Comparison of ENCODE assay signal across 6 cellular contexts in the genomic region with DNA sequence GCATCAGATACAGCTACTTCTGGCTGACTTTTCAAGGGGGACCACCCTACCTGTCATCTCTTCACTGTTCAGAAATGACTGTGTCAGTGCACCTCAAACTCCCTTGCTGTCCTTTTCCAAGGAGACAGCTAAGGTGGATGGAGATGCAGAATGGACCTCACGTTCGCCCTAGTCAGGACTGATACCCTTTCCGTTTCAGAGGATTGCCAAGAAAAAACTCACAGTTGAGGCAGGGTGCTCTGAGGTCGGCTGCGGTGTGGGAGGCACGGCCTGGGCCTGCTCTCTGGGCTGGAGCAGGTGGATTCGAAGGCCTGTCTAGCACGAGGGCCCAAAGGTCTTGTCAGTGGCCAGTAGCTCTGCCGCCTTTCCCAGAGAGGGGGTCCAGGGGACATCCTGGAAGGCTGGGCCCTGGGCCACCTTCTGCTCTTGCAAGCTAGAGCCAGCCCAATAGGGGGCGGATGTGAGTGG. TPM values are rescaled to one million over a fixed set of nuclear protein-coding genes. Genes with fewer than 3 reads are reported as not detected.
DNase-seq lines count a peak whose midpoint lies in the region; ATAC-seq and TF ChIP-seq lines count a peak whose summit lies in the region.

No MANE protein-coding gene starts in this region.

- intact Hi-C loops in HCT116 (cut with micrococcal nuclease) = no loop called here

- H3K9me3 ChIP-seq in HCT116 (ENCODE audit: control insufficient read depth in 1 of 2, insufficient read depth in 1 of 2, low read depth in 1 of 2, low read length in 2 of 2) = no peaks in the 10 kb centered on the region
- H3K9me3 ChIP-seq in iPS-18c (ENCODE audit: control insufficient read depth, insufficient read depth, low read length) = no peaks in the 10 kb centered on the region

- peak overlapping the region; percentile 81 for H3K4me2 ChIP-seq in HCT116 (ENCODE audit: low read length)

- peak overlapping the region; percentile 88 for H3K27ac ChIP-seq in HCT116 (ENCODE audit: low read depth, low read length)

- peaks cover 21% of the 10 kb centered on the region for H3K36me3 Mint-ChIP-seq in stimulated activated naive CD8-positive, alpha-beta T cell treated with anti-CD3 and anti-CD28 coated beads, Interleukin-15, Interleukin-2, amounts not matched to agents 100 ng/mL and 50 ng/mL, for 24 hours (ENCODE audit: low read depth)

- H3K4me1 Mint-ChIP-seq in stimulated activated naive CD8-positive, alpha-beta T cell treated with anti-CD3 and anti-CD28 coated beads, Interleukin-15, Interleukin-2, amounts not matched to agents 100 ng/mL and 50 ng/mL, for 24 hours (ENCODE audit: low read depth) = peaks cover 39% of the 10 kb centered on the region

- RAD21 ChIA-PET in HCT116 (lab: Charles Lee; ENCODE audit: low non-redundant PET in 1 of 2, low total read pairs in 2 of 2, uncharacterized antibody in 2 of 2, unreplicated experiment in 2 of 2) = no interaction called here

- peak overlapping the region; percentile 97 for H3K4me3 Mint-ChIP-seq in stimulated activated naive CD8-positive, alpha-beta T cell treated with anti-CD3 and anti-CD28 coated beads, Interleukin-15, Interleukin-2, amounts not matched to agents 100 ng/mL and 50 ng/mL, for 24 hours

- H3K27ac Mint-ChIP-seq in stimulated activated naive CD8-positive, alpha-beta T cell treated with anti-CD3 and anti-CD28 coated beads, Interleukin-15, Interleukin-2, amounts not matched to agents 100 ng/mL and 50 ng/mL, for 24 hours = peak overlapping the region; percentile 89

- CTCF ChIA-PET in HCT116 (lab: Charles Lee) = interaction anchor here (0.9 to 1.6 kb wide), 6 partner anchors 9 to 128 kb away, joined by 3 to 10 read pairs (median 5); a partner anchor contains a TSS

- no peaks in the 10 kb centered on the region for H4K20me1 ChIP-seq in HCT116 (ENCODE audit: insufficient read depth)

- no peaks in the 10 kb centered on the region for H3K27me3 ChIP-seq in HCT116 (ENCODE audit: insufficient read depth, low read length)

- no TSS peak for BruUV-seq in HCT116 (replicated peaks; lab: Mats Ljungman, UMichigan)

- no peak for TF ChIP-seq RAD21 in HCT116 (IDR thresholded peaks at IDR 0.05; ENCODE audit: low read depth)

- peaks cover 34% of the 10 kb centered on the region for H3K79me2 ChIP-seq in HCT116 (ENCODE audit: insufficient read depth, low read length)

- H3K36me3 ChIP-seq in HCT116 (ENCODE audit: control insufficient read depth in 1 of 2, insufficient read depth in 2 of 2, low read length in 2 of 2) = peaks cover 13 to 24% of the 10 kb centered on the region in 2 experiments; a peak in 3 of 4 replicates

- peak; percentile 84 for ATAC-seq in HCT116

- DNase-seq in HCT116 (ENCODE audit: low read depth, low spot score) (peak; percentile 58), AG08396 (ENCODE audit: low spot score) (no peak), GM20000 (ENCODE audit: low spot score) (no peak)
- DNase-seq in activated CD8-positive, alpha-beta memory T cell treated with anti-CD3 and anti-CD28 coated beads, Interleukin-2, amount 50 U/mL, for 48 hours = peak; percentile 89

- H3K9ac ChIP-seq in HCT116 (ENCODE audit: low read length) = peak overlapping the region; percentile 89

- peaks cover 10 to 25% of the 10 kb centered on the region in 2 experiments; a peak in 3 of 4 replicates for H3K4me1 ChIP-seq in HCT116 (ENCODE audit: control insufficient read depth in 1 of 2, insufficient read depth in 2 of 2, low read length in 2 of 2)

- H3K9me3 Mint-ChIP-seq in stimulated activated naive CD8-positive, alpha-beta T cell treated with anti-CD3 and anti-CD28 coated beads, Interleukin-15, Interleukin-2, amounts not matched to agents 100 ng/mL and 50 ng/mL, for 24 hours = no peaks in the 10 kb centered on the region

- H3K9me2 ChIP-seq in HCT116 (ENCODE audit: insufficient read depth) = no peaks in the 10 kb centered on the region

- peak in 2 of 3 experiments; percentile 79 to 82; a peak in 2 of 6 replicates for TF ChIP-seq CTCF in HCT116 (IDR thresholded peaks at IDR 0.05 in 2 of 3, conservative IDR thresholded peaks at IDR 0.05 in 1 of 3; ENCODE audit: borderline replicate concordance in 1 of 3, insufficient read depth in 1 of 3, low read depth in 2 of 3, low read length in 2 of 3)
- TF ChIP-seq CTCF in GM20000 (IDR thresholded peaks at IDR 0.05; ENCODE audit: extremely low read depth, missing control alignments) = no peak

- H2AFZ ChIP-seq in HCT116 (ENCODE audit: low read depth, low read length, poor library complexity, severe bottlenecking) = no peak overlapping the region

- POLR2A ChIA-PET in HCT116 (lab: Charles Lee) = interaction anchor here (1.3 kb wide), 1 partner anchor 98 kb away, joined by 3 read pairs; a partner anchor contains a TSS

- H3K4me3 ChIP-seq in HCT116 (replicated peaks in 1 of 2; ENCODE audit: low read depth in 1 of 2, low read length in 2 of 2) (peak overlapping the region; percentile 81 to 83), iPS-18c (ENCODE audit: insufficient read depth, low read depth, low read length) (peak overlapping the region; percentile 94)

- H3K27me3 Mint-ChIP-seq in stimulated activated naive CD8-positive, alpha-beta T cell treated with anti-CD3 and anti-CD28 coated beads, Interleukin-15, Interleukin-2, amounts not matched to agents 100 ng/mL and 50 ng/mL, for 24 hours = no peaks in the 10 kb centered on the region

- TF ChIP-seq POLR2A in HCT116 (IDR thresholded peaks at IDR 0.05; ENCODE audit: borderline replicate concordance, extremely low read depth, insufficient read depth, insufficient read length) = no peak

TF ChIP-seq in HCT116, 20 proteins besides CTCF, POLR2A, EP300 and RAD21:
- no peak for TF ChIP-seq EZH2 (IDR thresholded peaks at IDR 0.05)
- TF ChIP-seq YY1 (IDR thresholded peaks at IDR 0.05; ENCODE audit: extremely low read depth, insufficient replicate concordance, low read depth, low read length) = peak; percentile 56
TF ChIP-seq in HCT116: peak in this region for 1.

RNA-seq across cellular contexts. Expression of a gene that starts 2.2 kb away (rescaled TPM):
- 1.2 TPM for total RNA-seq in HCT116 (2021; ENCODE audit: unreplicated experiment)
- 0.53 and 0.81 TPM in 2 replicates for polyA plus RNA-seq in HCT116 (2012)

RNA-seq across cellular contexts. Expression of a gene that starts 7.2 kb away (rescaled TPM):
- total RNA-seq in HCT116 (2021; ENCODE audit: unreplicated experiment) = 32.6 TPM
- polyA plus RNA-seq in HCT116 (2012) = 18.2 and 20.4 TPM in 2 replicates

RNA-seq across cellular contexts. Expression of a gene that starts 7.3 kb away (rescaled TPM):
- 63.6 TPM for total RNA-seq in HCT116 (2021; ENCODE audit: unreplicated experiment)
- 58.5 and 58.8 TPM in 2 replicates for polyA plus RNA-seq in HCT116 (2012)

RNA-seq across cellular contexts. Expression of a gene that starts 23.8 kb away (rescaled TPM):
- total RNA-seq in HCT116 (2021; ENCODE audit: unreplicated experiment) = 22.3 TPM
- 24.1 and 24.6 TPM in 2 replicates for polyA plus RNA-seq in HCT116 (2012)

RNA-seq across cellular contexts. Expression of a gene that starts 24.3 kb away (rescaled TPM):
- total RNA-seq in HCT116 (2021; ENCODE audit: unreplicated experiment) = 144 TPM
- 128 and 171 TPM in 2 replicates for polyA plus RNA-seq in HCT116 (2012)

Comparison
In these comparisons a context has a peak if more than half of its experiments do, and no peak if none do; other contexts are left out.
1. DNase-seq: peak in HCT116 (single experiment) and activated CD8-positive, alpha-beta memory T cell treated with anti-CD3 and anti-CD28 coated beads, Interleukin-2, amount 50 U/mL, for 48 hours (single experiment); none in AG08396 (single experiment) and GM20000 (single experiment).